In genomic region chr1:161200992-161201827, GRCh38 we compare ENCODE assay signal across 1 cellular context.
TF ChIP-seq lines count a peak whose summit lies in the region.

No MANE protein-coding gene starts in this region.

TF ChIP-seq in HepG2, 621 proteins besides CTCF, POLR2A, EP300 and RAD21 (continued from another document):
- TF ChIP-seq THYN1 (CRISPR knock-in tag; IDR thresholded peaks at IDR 0.05; ENCODE audit: borderline replicate concordance, low read depth), result no peak
- TF ChIP-seq ZNF724P (CRISPR knock-in tag; IDR thresholded peaks at IDR 0.05; ENCODE audit: borderline replicate concordance), result peak; percentile 60; the same call in 1 of the 2 replicates
- TF ChIP-seq YEATS4 (CRISPR knock-in tag; IDR thresholded peaks at IDR 0.05; ENCODE audit: borderline replicate concordance), result 0 out of 2 replicates have a peak, but pooled peaks have one; percentile 25
- 0 out of 2 replicates have a peak, but pooled peaks have one; percentile 16 for TF ChIP-seq ZNF275 (CRISPR knock-in tag; IDR thresholded peaks at IDR 0.05; ENCODE audit: borderline replicate concordance)
- peak; percentile 6; the same call in 1 of the 2 replicates for TF ChIP-seq SAP130 (CRISPR knock-in tag; IDR thresholded peaks at IDR 0.05; ENCODE audit: low read depth)
- TF ChIP-seq ZNF503 (CRISPR knock-in tag; IDR thresholded peaks at IDR 0.05), result no peak
- TF ChIP-seq MAFK (conservative IDR thresholded peaks at IDR 0.05 in 1 of 2, IDR thresholded peaks at IDR 0.05 in 1 of 2; ENCODE audit: low read length in 2 of 2), result no peak
- TF ChIP-seq ZFY (CRISPR knock-in tag; IDR thresholded peaks at IDR 0.05), result peak; percentile 23; the same call in 1 of the 2 replicates
- TF ChIP-seq HNF4G (IDR thresholded peaks at IDR 0.05; ENCODE audit: borderline replicate concordance, low read depth, low read length), result no peak
- TF ChIP-seq HNF4G (CRISPR knock-in tag; IDR thresholded peaks at IDR 0.05; ENCODE audit: borderline replicate concordance, low read depth), result no peak
- no peak for TF ChIP-seq ZMAT5 (CRISPR knock-in tag; IDR thresholded peaks at IDR 0.05; ENCODE audit: borderline replicate concordance, low read depth)
- no peak for TF ChIP-seq ZNF138 (CRISPR knock-in tag; IDR thresholded peaks at IDR 0.05; ENCODE audit: low read depth)
- no peak for TF ChIP-seq ATF6 (CRISPR knock-in tag; conservative IDR thresholded peaks at IDR 0.05)
- TF ChIP-seq BRD4 (CRISPR knock-in tag; IDR thresholded peaks at IDR 0.05), result peak; percentile 76; the same call in 1 of the 2 replicates
- TF ChIP-seq CENPT (CRISPR knock-in tag; IDR thresholded peaks at IDR 0.05; ENCODE audit: low read depth), result no peak
- TF ChIP-seq GATA4 (IDR thresholded peaks at IDR 0.05; ENCODE audit: borderline replicate concordance, low read depth), result no peak
- no peak for TF ChIP-seq TEF (CRISPR knock-in tag; IDR thresholded peaks at IDR 0.05)
- peak; percentile 17; the same call in 1 of the 2 replicates for TF ChIP-seq HDAC1 (CRISPR knock-in tag; IDR thresholded peaks at IDR 0.05)
- peak; percentile 44; the same call in 1 of the 2 replicates for TF ChIP-seq POGK (CRISPR knock-in tag; conservative IDR thresholded peaks at IDR 0.05)
- TF ChIP-seq CHCHD3 (CRISPR knock-in tag; IDR thresholded peaks at IDR 0.05), result 0 out of 2 replicates have a peak, but pooled peaks have one; percentile 71
- no peak for TF ChIP-seq ZSCAN31 (CRISPR knock-in tag; IDR thresholded peaks at IDR 0.05; ENCODE audit: low read depth)
- 0 out of 2 replicates have a peak, but pooled peaks have one; percentile 31 for TF ChIP-seq AKAP8 (CRISPR knock-in tag; IDR thresholded peaks at IDR 0.05)
- 0 out of 2 replicates have a peak, but pooled peaks have one; percentile 49 for TF ChIP-seq SALL2 (CRISPR knock-in tag; IDR thresholded peaks at IDR 0.05)
- no peak for TF ChIP-seq ZNF709 (CRISPR knock-in tag; IDR thresholded peaks at IDR 0.05)
- 0 out of 2 replicates have a peak, but pooled peaks have one; percentile 13 for TF ChIP-seq ZNF580 (CRISPR knock-in tag; IDR thresholded peaks at IDR 0.05; ENCODE audit: borderline replicate concordance, low read depth)
- peak; percentile 26; the same call in 1 of the 2 replicates for TF ChIP-seq ZC3H4 (CRISPR knock-in tag; IDR thresholded peaks at IDR 0.05; ENCODE audit: borderline replicate concordance)
- no peak for TF ChIP-seq SOX13 (IDR thresholded peaks at IDR 0.05)
- TF ChIP-seq SOX13 (CRISPR knock-in tag; conservative IDR thresholded peaks at IDR 0.05 in 1 of 2, IDR thresholded peaks at IDR 0.05 in 1 of 2), result peak in 1 of 2 experiments; percentile 39; a peak in 1 of 4 replicates
- TF ChIP-seq ZNF430 (CRISPR knock-in tag; IDR thresholded peaks at IDR 0.05), result peak; percentile 59; the same call in 1 of the 2 replicates
- 0 out of 2 replicates have a peak, but pooled peaks have one; percentile 51 for TF ChIP-seq ZNF451 (CRISPR knock-in tag; IDR thresholded peaks at IDR 0.05)
- no peak for TF ChIP-seq ZNF562 (CRISPR knock-in tag; IDR thresholded peaks at IDR 0.05; ENCODE audit: borderline replicate concordance)
- no peak for TF ChIP-seq ZBTB43 (CRISPR knock-in tag; conservative IDR thresholded peaks at IDR 0.05)
- TF ChIP-seq NFIB (CRISPR knock-in tag; IDR thresholded peaks at IDR 0.05; ENCODE audit: borderline replicate concordance), result no peak
- TF ChIP-seq TERF1 (CRISPR knock-in tag; IDR thresholded peaks at IDR 0.05), result no peak
- peak; percentile 60; the same call in 1 of the 2 replicates for TF ChIP-seq ZNF605 (CRISPR knock-in tag; IDR thresholded peaks at IDR 0.05)
- TF ChIP-seq CCAR2 (optimal IDR thresholded peaks at IDR 0.05; ENCODE audit: low read depth, low read length), result no peak
- TF ChIP-seq CC2D1A (CRISPR knock-in tag; IDR thresholded peaks at IDR 0.05), result no peak
- TF ChIP-seq ZNF816 (CRISPR knock-in tag; IDR thresholded peaks at IDR 0.05; ENCODE audit: borderline replicate concordance), result 0 out of 2 replicates have a peak, but pooled peaks have one; percentile 38
- TF ChIP-seq ZFX (CRISPR knock-in tag; IDR thresholded peaks at IDR 0.05; ENCODE audit: low read depth), result peak; percentile 22; the same call in 1 of the 2 replicates
- TF ChIP-seq ZNF124 (CRISPR knock-in tag; IDR thresholded peaks at IDR 0.05), result no peak
- 0 out of 2 replicates have a peak, but pooled peaks have one; percentile 4 for TF ChIP-seq ZNF687 (CRISPR knock-in tag; IDR thresholded peaks at IDR 0.05)
- TF ChIP-seq HOXA3 (CRISPR knock-in tag; IDR thresholded peaks at IDR 0.05), result peak; percentile 27; the same call in 1 of the 2 replicates
- TF ChIP-seq SOX6 (IDR thresholded peaks at IDR 0.05), result no peak
- TF ChIP-seq SOX6 (CRISPR knock-in tag; IDR thresholded peaks at IDR 0.05), result no peak
- no peak for TF ChIP-seq GMEB1 (CRISPR knock-in tag; IDR thresholded peaks at IDR 0.05; ENCODE audit: borderline replicate concordance)
